ENCODE assay signal across 22 cellular contexts in genomic region chr15:65991721-65992472, GRCh38.
"Had no signal": no experiment of that assay in that cellular context is flagged by ENCODE, and none has a peak within 500 bp of the region (broad histone marks: within the 10 kb centered on the region; RNA-seq: fewer than 3 reads in every experiment).

No MANE protein-coding gene starts in this region.

- H3K27ac Mint-ChIP-seq: endodermal cell, natural killer cell, neural progenitor cell had no signal

- H3K4me3 ChIP-seq: coronary artery, heart left ventricle, mucosa of descending colon, neural progenitor cell, ovary, right atrium auricular region, sigmoid colon, skin epidermis, stomach, thoracic aorta, transverse colon had no signal

- H3K4me3 Mint-ChIP-seq: endodermal cell, natural killer cell, neural progenitor cell had no signal

- H3K9me3 Mint-ChIP-seq: endodermal cell, natural killer cell, neural progenitor cell had no signal

- H2AFZ ChIP-seq: neural progenitor cell had no signal

- H3K36me3 ChIP-seq: heart left ventricle, neural progenitor cell, ovary, right atrium auricular region, sigmoid colon, stomach, thoracic aorta, transverse colon had no signal

- H3K27ac ChIP-seq: coronary artery, heart left ventricle, neural progenitor cell, ovary, right atrium auricular region, sigmoid colon, skin epidermis, stomach, thoracic aorta, transverse colon had no signal

- H3K36me3 Mint-ChIP-seq: natural killer cell, neural progenitor cell had no signal

- H3K27me3 ChIP-seq: neural progenitor cell, ovary, right atrium auricular region had no signal

- H3K4me1 Mint-ChIP-seq: natural killer cell, neural progenitor cell had no signal

- H3K4me1 ChIP-seq: heart left ventricle, neural progenitor cell, right atrium auricular region, sigmoid colon, stomach, transverse colon had no signal

- ATAC-seq: heart left ventricle, left colon, mucosa of descending colon, natural killer cell had no signal

- DNase-seq: effector CD4-positive, alpha-beta T cell; endodermal cell; foreskin melanocyte; heart left ventricle; hippocampal formation; left colon; mucosa of descending colon; natural killer cell; nucleus accumbens; ovary; sigmoid colon; stimulated activated CD4-positive, alpha-beta T cell treated with anti-CD3 and anti-CD28 coated beads, Interleukin-2, amount 100 ng/mL, for 24 hours; stimulated activated CD4-positive, alpha-beta T cell treated with anti-CD3 and anti-CD28 coated beads, Interleukin-4, amount 100 ng/mL, for 4 hours; stimulated activated naive CD4-positive, alpha-beta T cell; stomach; substantia nigra; transverse colon had no signal

- H3K9me3 ChIP-seq: heart left ventricle, mucosa of descending colon, ovary, right atrium auricular region, sigmoid colon, stomach, thoracic aorta, transverse colon had no signal

- H3K4me2 ChIP-seq: neural progenitor cell had no signal
